15 cellular contexts compared by ENCODE assay signal in the genomic region with DNA sequence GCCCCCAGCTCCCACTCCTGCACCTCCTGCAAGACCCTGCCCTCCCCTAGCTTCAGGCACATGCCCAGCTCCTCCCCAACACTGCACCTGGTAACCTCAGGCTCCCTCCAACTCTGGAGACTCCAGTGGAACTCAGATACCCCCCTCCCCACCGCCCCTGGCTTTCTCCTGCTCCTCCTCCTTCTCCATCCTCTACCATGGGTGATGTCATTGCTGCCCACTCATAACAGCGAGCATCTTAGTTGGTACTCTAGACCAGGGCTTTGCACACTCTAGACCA. TPM values are rescaled to one million over a fixed set of nuclear protein-coding genes. Genes with fewer than 3 reads are reported as not detected.
DNase-seq lines count a peak whose midpoint lies in the region; ATAC-seq and TF ChIP-seq lines count a peak whose summit lies in the region.
"Had no signal": no experiment of that assay in that cellular context is flagged by ENCODE, and none has a peak within 500 bp of the region (broad histone marks: within the 10 kb centered on the region; RNA-seq: fewer than 3 reads in every experiment).

No MANE protein-coding gene starts in this region.

- ATAC-seq in RWPE2 (ENCODE audit: low read depth): no peak
- no peak for ATAC-seq in HG03175 (IDR thresholded peaks at IDR 0.05; ENCODE audit: unreplicated experiment)
- ATAC-seq: CD8-positive, alpha-beta T cell had no signal

- H2BK120ac ChIP-seq in neuronal stem cell (ENCODE audit: low read depth, low read length): no peak overlapping the region

- H3K27me3 ChIP-seq in mammary epithelial cell (ENCODE audit: insufficient read depth, low read length) (no peaks in the 10 kb centered on the region), RWPE2 (ENCODE audit: insufficient read depth, poor library complexity, severe bottlenecking) (no peaks in the 10 kb centered on the region), neuronal stem cell (ENCODE audit: control insufficient read depth in 3 of 3, insufficient read depth in 3 of 3, low read depth in 1 of 3, low read length in 3 of 3) (peaks cover 0 to 23% (median 0%) of the 10 kb centered on the region in 3 experiments), stomach (peaks cover 0 to 20% (median 0%) of the 10 kb centered on the region in 3 donors)
- H3K27me3 ChIP-seq: BLaER1 treated with 17β-estradiol and CSF1 and Interleukin-3, amounts not matched to agents 10 nM and 100 nM had no signal

- no peak for TF ChIP-seq CTCF in MCF 10A (IDR thresholded peaks at IDR 0.05; ENCODE audit: unreplicated experiment)
- no peak for TF ChIP-seq CTCF in mammary epithelial cell (conservative IDR thresholded peaks at IDR 0.05 in 1 of 2, IDR thresholded peaks at IDR 0.05 in 1 of 2; ENCODE audit: extremely low read depth in 1 of 2, insufficient read depth in 1 of 2, low read depth in 1 of 2, low read length in 2 of 2)
- no peak for TF ChIP-seq CTCF in RWPE2 (IDR thresholded peaks at IDR 0.05; ENCODE audit: poor library complexity, severe bottlenecking)
- no peak for TF ChIP-seq CTCF in stomach (IDR thresholded peaks at IDR 0.05)

- H2BK5ac ChIP-seq in neuronal stem cell (ENCODE audit: low read length): no peak overlapping the region

- no peaks in the 10 kb centered on the region for H3K27me3 Mint-ChIP-seq in MCF 10A (ENCODE audit: insufficient read depth, unreplicated experiment)

- H3K9me3 ChIP-seq in mammary epithelial cell (replicated peaks; ENCODE audit: insufficient read depth, low read length) (no peaks in the 10 kb centered on the region), RWPE2 (ENCODE audit: severe bottlenecking) (no peaks in the 10 kb centered on the region), neuronal stem cell (replicated peaks in 1 of 2; ENCODE audit: control insufficient read depth in 2 of 2, insufficient read depth in 1 of 2, low read depth in 1 of 2, low read length in 2 of 2) (no peaks in the 10 kb centered on the region), stomach (no peaks in the 10 kb centered on the region)

- peak overlapping the region; percentile 58 for H2AK5ac ChIP-seq in neuronal stem cell (ENCODE audit: low read depth, low read length)

- H3K9ac ChIP-seq in mammary epithelial cell (ENCODE audit: insufficient read depth, low read length) (no peak overlapping the region), neuronal stem cell (ENCODE audit: low read depth, low read length, poor library complexity) (peak overlapping the region; percentile 35)
- H3K9ac ChIP-seq: BLaER1 treated with 17β-estradiol and CSF1 and Interleukin-3, amounts not matched to agents 10 nM and 100 nM had no signal

- no peak for DNase-seq in MCF 10A (ENCODE audit: unreplicated experiment)
- no peak for DNase-seq in mammary epithelial cell
- DNase-seq in RWPE2 (ENCODE audit: low spot score): peak; percentile 47
- no peak for DNase-seq in neuronal stem cell (ENCODE audit: low spot score)
- peak; percentile 20 for DNase-seq in stomach
- DNase-seq in activated naive CD4-positive, alpha-beta T cell treated with Interleukin-2 at 50 U/mL for 16 hours: no peak
- DNase-seq: Calu3; CD8-positive, alpha-beta T cell; DMS79 treated with DMSO at 0.1 percent for 48 hours; GF-D8; H9 had no signal

- no peak overlapping the region for H3K23ac ChIP-seq in neuronal stem cell (ENCODE audit: low read depth, low read length, poor library complexity)

- BruUV-seq in MCF 10A (replicated peaks; lab: Mats Ljungman, UMichigan) (no TSS peak), mammary epithelial cell (replicated peaks; lab: Mats Ljungman, UMichigan) (no TSS peak)

- H3K27ac ChIP-seq in mammary epithelial cell (ENCODE audit: insufficient read depth, low read depth, low read length): no peak overlapping the region
- H3K27ac ChIP-seq in RWPE2 (ENCODE audit: poor library complexity, severe bottlenecking): no peak overlapping the region
- H3K27ac ChIP-seq in neuronal stem cell (replicated peaks; ENCODE audit: low read length): no peak overlapping the region
- no peak overlapping the region for H3K27ac ChIP-seq in stomach
- H3K27ac ChIP-seq: BLaER1 treated with 17β-estradiol and CSF1 and Interleukin-3, amounts not matched to agents 10 nM and 100 nM; HL-60 had no signal

- CTCF ChIA-PET in MCF 10A (lab: Yijun Ruan, JAX) (interaction anchor here (0.6 to 11.9 kb wide), 17 partner anchors 9 to 341 kb away, joined by 3 to 212 read pairs (median 4); a partner anchor contains a TSS), mammary epithelial cell (lab: Charles Lee; ENCODE audit: low non-redundant PET) (no interaction called here)

- no peak overlapping the region for H4K91ac ChIP-seq in neuronal stem cell (ENCODE audit: low read depth, low read length, poor library complexity)

- no peaks in the 10 kb centered on the region for H3K36me3 Mint-ChIP-seq in MCF 10A (ENCODE audit: insufficient read depth, unreplicated experiment)
- H3K36me3 Mint-ChIP-seq: CD8-positive, alpha-beta T cell had no signal

- H3K4me2 ChIP-seq in mammary epithelial cell (ENCODE audit: insufficient read depth, low read depth, low read length) (no peak overlapping the region), neuronal stem cell (ENCODE audit: insufficient read depth, low read length, poor library complexity, severe bottlenecking) (no peak overlapping the region)

- no peak overlapping the region for H3K14ac ChIP-seq in neuronal stem cell (ENCODE audit: low read length)

- peak overlapping the region; percentile 16 for H2BK15ac ChIP-seq in neuronal stem cell (ENCODE audit: low read length)

- 59% methylated on average over 2 of the region's 2 CpGs for WGBS in mammary epithelial cell (ENCODE audit: low coverage, missing lambda C conversion rate)
- no CpG with 5 or more reads among the region's 2 CpGs for WGBS in neuronal stem cell (ENCODE audit: extremely low coverage in 2 of 2, insufficient read length in 2 of 2, insufficient replicate concordance in 1 of 2), 2 donors
- 62 to 100% (median 80%) methylated on average over 2 of the region's 2 CpGs for WGBS in stomach, 5 donors

- H3K9me3 Mint-ChIP-seq in MCF 10A (ENCODE audit: unreplicated experiment): no peaks in the 10 kb centered on the region
- H3K9me3 Mint-ChIP-seq: CD8-positive, alpha-beta T cell; H9 had no signal

- intact Hi-C loops in MCF 10A (cut with micrococcal nuclease): loop anchor here (5.0 kb wide), 1 partner anchor 138 kb away; no protein-coding TSS in a partner anchor
- intact Hi-C loops in mammary epithelial cell (cut with micrococcal nuclease): no loop called here
- intact Hi-C loops in stomach (cut with DNase I; ENCODE audit: low total_unique reads): loop anchor here (5.0 kb wide), 1 partner anchor 182 kb away; no protein-coding TSS in a partner anchor

- H3K4me1 Mint-ChIP-seq in MCF 10A (ENCODE audit: insufficient read depth, unreplicated experiment): peaks cover 18% of the 10 kb centered on the region
- H3K4me1 Mint-ChIP-seq: B cell had no signal

- H3K27ac Mint-ChIP-seq in MCF 10A (ENCODE audit: low read depth, unreplicated experiment): peak overlapping the region; percentile 50
- H3K27ac Mint-ChIP-seq: B cell; CD8-positive, alpha-beta T cell had no signal

- no peak overlapping the region for H2BK12ac ChIP-seq in neuronal stem cell (ENCODE audit: low read length)

- H3K36me3 ChIP-seq in mammary epithelial cell (ENCODE audit: insufficient read depth, low read length): no peaks in the 10 kb centered on the region
- H3K36me3 ChIP-seq in RWPE2 (ENCODE audit: low read depth): no peaks in the 10 kb centered on the region
- no peaks in the 10 kb centered on the region for H3K36me3 ChIP-seq in neuronal stem cell (replicated peaks in 1 of 2; ENCODE audit: control insufficient read depth in 2 of 2, insufficient read depth in 2 of 2, low read length in 2 of 2)
- H3K36me3 ChIP-seq in stomach: no peaks in the 10 kb centered on the region
- H3K36me3 ChIP-seq: BLaER1 treated with 17β-estradiol and CSF1 and Interleukin-3, amounts not matched to agents 10 nM and 100 nM had no signal

- H3K4me3 Mint-ChIP-seq in MCF 10A (ENCODE audit: unreplicated experiment): no peak overlapping the region
- H3K4me3 Mint-ChIP-seq: B cell; CD8-positive, alpha-beta T cell; H9 had no signal

- POLR2A ChIA-PET in MCF 10A (lab: Yijun Ruan, JAX): interaction anchor here (3.0 to 5.8 kb wide), 2 partner anchors 28 to 175 kb away, joined by 16 to 37 read pairs; a partner anchor contains a TSS

- TF ChIP-seq POLR2A in stomach (IDR thresholded peaks at IDR 0.05): no peak

- in situ Hi-C loops in mammary epithelial cell (cut with MboI; ENCODE audit: low sequenced_read_pairs in 2 of 2): loop anchor here in 1 of 2 donors (10.0 kb wide), 1 partner anchor 175 kb away; a partner anchor contains a TSS

- no peaks in the 10 kb centered on the region for H3K79me1 ChIP-seq in neuronal stem cell (ENCODE audit: low read depth, low read length)

- TF ChIP-seq EP300 in stomach (IDR thresholded peaks at IDR 0.05): no peak

- peak overlapping the region; percentile 40 for H3K18ac ChIP-seq in neuronal stem cell (ENCODE audit: low read length)

- H4K20me1 ChIP-seq in mammary epithelial cell (ENCODE audit: insufficient read depth, low read length): no peaks in the 10 kb centered on the region

- H3K4ac ChIP-seq in neuronal stem cell (ENCODE audit: low read length): no peak overlapping the region

- H3K79me2 ChIP-seq in mammary epithelial cell (ENCODE audit: insufficient read depth, low read length): no peaks in the 10 kb centered on the region

- H3K4me3 ChIP-seq in mammary epithelial cell (replicated peaks in 1 of 3; ENCODE audit: insufficient read depth in 1 of 3, low read depth in 2 of 3, low read length in 3 of 3) (no peak overlapping the region), RWPE2 (ENCODE audit: severe bottlenecking) (no peak overlapping the region), neuronal stem cell (ENCODE audit: low read length in 2 of 2) (no peak overlapping the region), stomach (no peak overlapping the region)
- H3K4me3 ChIP-seq: BLaER1 treated with 17β-estradiol and CSF1 and Interleukin-3, amounts not matched to agents 10 nM and 100 nM had no signal

- H4K8ac ChIP-seq in neuronal stem cell (ENCODE audit: low read depth, low read length): no peak overlapping the region

- dilution Hi-C loops in mammary epithelial cell (cut with HindIII; ENCODE audit: low sequenced_read_pairs): loop anchor here (5.0 kb wide), 1 partner anchor 78 kb away; no protein-coding TSS in a partner anchor

- H2AFZ ChIP-seq in mammary epithelial cell (ENCODE audit: low read depth, low read length) (no peak overlapping the region), neuronal stem cell (ENCODE audit: low read length) (no peak overlapping the region)

- H3K4me1 ChIP-seq in mammary epithelial cell (ENCODE audit: insufficient read depth, low read length): no peaks in the 10 kb centered on the region
- H3K4me1 ChIP-seq in RWPE2 (ENCODE audit: insufficient read depth, poor library complexity, severe bottlenecking): no peaks in the 10 kb centered on the region
- H3K4me1 ChIP-seq in neuronal stem cell (ENCODE audit: control insufficient read depth in 2 of 2, insufficient read depth in 1 of 2, low read depth in 1 of 2, low read length in 2 of 2): no peaks in the 10 kb centered on the region
- peaks cover 0 to 26% (median 8%) of the 10 kb centered on the region in 4 donors for H3K4me1 ChIP-seq in stomach

RNA-seq across cellular contexts. Expression of a gene that starts 24.7 kb away (rescaled TPM):
- total RNA-seq in MCF 10A (2022): 67.0 and 73.1 TPM in 2 replicates
- total RNA-seq in mammary epithelial cell: 10 to 100 TPM; 21.0 to 38.7 TPM
- 16.9 TPM for polyA plus RNA-seq in mammary epithelial cell
- polyA minus RNA-seq in mammary epithelial cell: 129 TPM
- polyA plus RNA-seq in neuronal stem cell (2013, experiment 1 of 2): 38.2 TPM
- polyA plus RNA-seq in neuronal stem cell (2013, experiment 2 of 2): 40.6 TPM
- 10 to 100 TPM; 11.6 to 38.2 (median 16.2) TPM for total RNA-seq in stomach
- polyA plus RNA-seq in stomach: 1 to 10 TPM; 4.7 to 8.5 (median 7.3) TPM

Comparison
In these comparisons a context has a peak if more than half of its experiments do, and no peak if none do; other contexts are left out.
1. DNase-seq: peak in RWPE2 (single experiment) and stomach (single experiment); none in MCF 10A (single experiment), mammary epithelial cell (single experiment), neuronal stem cell (single experiment) and activated naive CD4-positive, alpha-beta T cell treated with Interleukin-2 at 50 U/mL for 16 hours (single experiment).